Comparison of ENCODE assay signal across 28 cellular contexts in the genomic region with DNA sequence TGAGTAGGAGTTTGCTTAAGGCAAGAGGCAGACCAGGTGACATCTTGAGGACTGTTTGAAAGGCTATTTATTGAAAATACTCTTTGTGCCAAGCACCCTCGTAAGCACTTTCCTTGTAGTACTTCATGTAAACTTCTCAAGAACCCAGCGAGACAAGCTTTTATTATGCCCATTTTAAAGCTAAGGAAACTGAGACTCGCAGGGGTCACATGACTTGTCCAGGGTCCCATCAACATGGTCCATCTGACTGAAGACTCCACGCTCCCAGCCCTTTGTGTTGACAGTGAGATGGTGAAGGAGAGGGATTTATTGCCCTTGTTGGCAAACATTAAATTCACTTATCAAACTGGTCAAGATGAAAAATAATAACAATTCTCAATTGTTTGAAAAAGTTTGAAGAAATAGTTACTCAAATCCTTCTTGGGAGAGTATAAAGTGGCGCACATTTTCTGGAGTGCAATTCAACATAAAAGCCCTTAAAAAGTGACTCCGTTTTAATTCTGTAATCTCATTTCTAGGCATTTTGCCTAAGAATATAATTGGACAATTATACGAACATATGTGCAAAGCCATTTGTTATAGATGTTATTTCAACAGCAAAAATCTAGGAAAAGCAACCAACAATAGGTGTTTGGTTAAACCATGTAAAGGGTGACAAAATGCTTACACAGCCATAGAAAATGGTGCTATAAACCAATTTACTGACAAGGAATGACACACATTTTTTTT.
DNase-seq lines count a peak whose midpoint lies in the region; ATAC-seq, FAIRE-seq and TF ChIP-seq lines count a peak whose summit lies in the region.
"Had no signal": no experiment of that assay in that cellular context is flagged by ENCODE, and none has a peak within 500 bp of the region (broad histone marks: within the 10 kb centered on the region; RNA-seq: fewer than 3 reads in every experiment).

No MANE protein-coding gene starts in this region.

- DNase-seq in HepG2 (ENCODE audit: low spot score) (no peak), right lobe of liver (no peak), NCI-H446 treated with DMSO at 0.1 percent for 48 hours (lab: John Stamatoyannopoulos, UW) (peak; percentile 75), cerebellum (ENCODE audit: low spot score) (peak; percentile 20), retinal pigment epithelial cell (ENCODE audit: low read depth) (peak; percentile 65), upper lobe of right lung (no peak)
- DNase-seq: AML-193; CD4-positive, alpha-beta memory T cell; COR-L47; DMS53; HCEC 1CT; KBM-7; NCI-H1417; NCI-H187; NCI-H2081 treated with DMSO at 0.1 percent for 48 hours; NCI-H2171; NCI-H226; NCI-H526; NCI-H82; SHP77; T-helper 1 cell had no signal

- CTCF ChIA-PET in HepG2 (lab: Yijun Ruan, JAX; ENCODE audit: low intra/inter-chr PET ratio, low total read pairs), result no interaction called here

- no peak overlapping the region for H3K4me3 Mint-ChIP-seq in activated T-helper 17 cell treated with anti-CD3 and anti-CD28 coated beads, Interleukin-2, amount 50 U/mL, for 72 hours
- H3K4me3 Mint-ChIP-seq: CD4-positive, alpha-beta memory T cell had no signal

- H3K9me3 Mint-ChIP-seq in activated T-helper 17 cell treated with anti-CD3 and anti-CD28 coated beads, Interleukin-2, amount 50 U/mL, for 72 hours, result peaks cover 4% of the 10 kb centered on the region

- ATAC-seq in HepG2 (no peak), right lobe of liver (no peak), upper lobe of right lung (no peak), HG03442 (IDR thresholded peaks at IDR 0.05; ENCODE audit: unreplicated experiment) (no peak)
- no peak for ATAC-seq in activated T-helper 17 cell treated with anti-CD3 and anti-CD28 coated beads, Interleukin-2, amount 50 U/mL, for 72 hours (replicated peaks)

- TF ChIP-seq POLR2A in HepG2 (IDR thresholded peaks at IDR 0.05; ENCODE audit: insufficient read depth in 1 of 2, low read depth in 2 of 2, low read length in 2 of 2), result no peak
- no peak for TF ChIP-seq POLR2A in right lobe of liver (IDR thresholded peaks at IDR 0.05)

- no peaks in the 10 kb centered on the region for H3K36me3 Mint-ChIP-seq in activated T-helper 17 cell treated with anti-CD3 and anti-CD28 coated beads, Interleukin-2, amount 50 U/mL, for 72 hours (ENCODE audit: low read depth)
- H3K36me3 Mint-ChIP-seq: CD4-positive, alpha-beta memory T cell had no signal

- no peak for FAIRE-seq in HepG2 (lab: Jason Lieb, UNC)
- FAIRE-seq: A204.1, G401.6, H1 had no signal

- H3K27me3 ChIP-seq in HepG2 (ENCODE audit: control insufficient read depth in 1 of 2, insufficient read depth in 2 of 2, low read length in 2 of 2) (no peaks in the 10 kb centered on the region), right lobe of liver (no peaks in the 10 kb centered on the region), upper lobe of right lung (no peaks in the 10 kb centered on the region)
- H3K27me3 ChIP-seq: BLaER1 treated with 17β-estradiol and CSF1 and Interleukin-3, amounts not matched to agents 10 nM and 100 nM had no signal

- no peak overlapping the region for H3K9ac ChIP-seq in HepG2 (ENCODE audit: insufficient read depth, low read depth, low read length)
- H3K9ac ChIP-seq: BLaER1 treated with 17β-estradiol and CSF1 and Interleukin-3, amounts not matched to agents 10 nM and 100 nM had no signal

- WGBS in HepG2 (ENCODE audit: low lambda C conversion rate), result 33% methylated on average over 7 of the region's 7 CpGs
- 88% methylated on average over 7 of the region's 7 CpGs for WGBS in right lobe of liver (ENCODE audit: insufficient coverage, low coverage, low lambda C conversion rate, missing lambda C conversion rate)

- no peak overlapping the region for H3K27ac Mint-ChIP-seq in activated T-helper 17 cell treated with anti-CD3 and anti-CD28 coated beads, Interleukin-2, amount 50 U/mL, for 72 hours
- H3K27ac Mint-ChIP-seq: CD4-positive, alpha-beta memory T cell had no signal

- no peak for TF ChIP-seq EP300 in HepG2 (IDR thresholded peaks at IDR 0.05; ENCODE audit: low read depth in 2 of 2, low read length in 2 of 2)
- no peak for TF ChIP-seq EP300 in HepG2 (CRISPR knock-in tag; IDR thresholded peaks at IDR 0.05; ENCODE audit: borderline replicate concordance)

- intact Hi-C loops in HepG2 (cut with micrococcal nuclease; ENCODE audit: unreplicated experiment), result no loop called here
- intact Hi-C loops in right lobe of liver (cut with DNase I), result no loop called here
- intact Hi-C loops in upper lobe of right lung (cut with DNase I), result no loop called here

- in situ Hi-C loops in HepG2 (cut with HindIII; ENCODE audit: extremely low pct_ligation_motif_present, low pct_unique_long_range_greater_than_20kb), result loop anchor here (5.0 kb wide), 1 partner anchor 317 kb away; no protein-coding TSS in a partner anchor

- H3K27ac ChIP-seq in HepG2 (ENCODE audit: extremely low read length, insufficient read depth, low read length), result no peak overlapping the region
- no peak overlapping the region for H3K27ac ChIP-seq in right lobe of liver
- H3K27ac ChIP-seq in upper lobe of right lung, result no peak overlapping the region
- H3K27ac ChIP-seq: BLaER1 treated with 17β-estradiol and CSF1 and Interleukin-3, amounts not matched to agents 10 nM and 100 nM; RWPE1 had no signal

- BruUV-seq in HepG2 (replicated peaks; lab: Mats Ljungman, UMichigan), result no TSS peak

- no peak overlapping the region for H3K4me3 ChIP-seq in HepG2 (replicated peaks in 1 of 3; ENCODE audit: insufficient read depth in 1 of 3, low read depth in 2 of 3, low read length in 3 of 3)
- no peak overlapping the region for H3K4me3 ChIP-seq in right lobe of liver
- no peak overlapping the region for H3K4me3 ChIP-seq in retinal pigment epithelial cell (ENCODE audit: low read length)
- H3K4me3 ChIP-seq in upper lobe of right lung, result no peak overlapping the region
- H3K4me3 ChIP-seq: BLaER1 treated with 17β-estradiol and CSF1 and Interleukin-3, amounts not matched to agents 10 nM and 100 nM had no signal

- no peaks in the 10 kb centered on the region for H3K4me1 Mint-ChIP-seq in activated T-helper 17 cell treated with anti-CD3 and anti-CD28 coated beads, Interleukin-2, amount 50 U/mL, for 72 hours

- H4K20me1 ChIP-seq in HepG2 (ENCODE audit: insufficient read depth, low read length), result no peaks in the 10 kb centered on the region
- H4K20me1 ChIP-seq: BLaER1 treated with 17β-estradiol and CSF1 and Interleukin-3, amounts not matched to agents 10 nM and 100 nM had no signal

- H3K27me3 Mint-ChIP-seq in activated T-helper 17 cell treated with anti-CD3 and anti-CD28 coated beads, Interleukin-2, amount 50 U/mL, for 72 hours, result no peaks in the 10 kb centered on the region
- H3K27me3 Mint-ChIP-seq: CD4-positive, alpha-beta memory T cell had no signal

- no peak for TF ChIP-seq CTCF in HepG2 (CRISPR knock-in tag; IDR thresholded peaks at IDR 0.05)
- TF ChIP-seq CTCF in right lobe of liver (IDR thresholded peaks at IDR 0.05), result no peak
- no peak for TF ChIP-seq CTCF in retinal pigment epithelial cell (conservative IDR thresholded peaks at IDR 0.05; ENCODE audit: low read depth, low read length)
- no peak for TF ChIP-seq CTCF in upper lobe of right lung (IDR thresholded peaks at IDR 0.05)

- no peak for TF ChIP-seq RAD21 in HepG2 (CRISPR knock-in tag; IDR thresholded peaks at IDR 0.05)

- POLR2A ChIA-PET in HepG2 (lab: Yijun Ruan, JAX), result no interaction called here

- H3K79me2 ChIP-seq in HepG2 (ENCODE audit: insufficient read depth, low read length), result no peaks in the 10 kb centered on the region

- no peak overlapping the region for H3K4me2 ChIP-seq in HepG2 (ENCODE audit: low read depth, low read length)
- H3K4me2 ChIP-seq: BLaER1 treated with 17β-estradiol and CSF1 and Interleukin-3, amounts not matched to agents 10 nM and 100 nM had no signal

- H3K36me3 ChIP-seq in HepG2 (replicated peaks in 1 of 2; ENCODE audit: control insufficient read depth in 1 of 2, insufficient read depth in 2 of 2, low read length in 2 of 2) (no peaks in the 10 kb centered on the region), right lobe of liver (no peaks in the 10 kb centered on the region), upper lobe of right lung (no peaks in the 10 kb centered on the region)
- H3K36me3 ChIP-seq: BLaER1 treated with 17β-estradiol and CSF1 and Interleukin-3, amounts not matched to agents 10 nM and 100 nM had no signal

- H3K4me1 ChIP-seq in HepG2 (ENCODE audit: insufficient read depth, low read length) (no peaks in the 10 kb centered on the region), right lobe of liver (no peaks in the 10 kb centered on the region), upper lobe of right lung (peaks cover 5% of the 10 kb centered on the region)

- no peaks in the 10 kb centered on the region for H3K9me3 ChIP-seq in HepG2 (ENCODE audit: low read length)
- no peaks in the 10 kb centered on the region for H3K9me3 ChIP-seq in right lobe of liver
- no peaks in the 10 kb centered on the region for H3K9me3 ChIP-seq in upper lobe of right lung
- H3K9me3 ChIP-seq: BLaER1 treated with 17β-estradiol and CSF1 and Interleukin-3, amounts not matched to agents 10 nM and 100 nM had no signal

- H2AFZ ChIP-seq in HepG2 (ENCODE audit: low read length), result no peak overlapping the region

TF ChIP-seq in HepG2, 621 proteins besides CTCF, POLR2A, EP300 and RAD21:
- TF ChIP-seq ZNF382 (CRISPR knock-in tag; IDR thresholded peaks at IDR 0.05; ENCODE audit: borderline replicate concordance), result no peak
- TF ChIP-seq ZNF629 (CRISPR knock-in tag; conservative IDR thresholded peaks at IDR 0.05), result peak; percentile 60; the same call in 1 of the 2 replicates
TF ChIP-seq in HepG2: peak in this region for 1.

Comparison
In these comparisons a context has a peak if more than half of its experiments do, and no peak if none do; other contexts are left out.
1. DNase-seq: peak in NCI-H446 treated with DMSO at 0.1 percent for 48 hours (single experiment), cerebellum (single experiment) and retinal pigment epithelial cell (single experiment); none in HepG2 (single experiment), right lobe of liver (0 of 3) and upper lobe of right lung (single experiment).